Comparison of ENCODE assay signal across 19 cellular contexts in genomic region chr10:88911851-88912250, GRCh38. TPM values are rescaled to one million over a fixed set of nuclear protein-coding genes. Genes with fewer than 3 reads are reported as not detected.
DNase-seq lines count a peak whose midpoint lies in the region; ATAC-seq, FAIRE-seq and TF ChIP-seq lines count a peak whose summit lies in the region.
"Had no signal": no experiment of that assay in that cellular context is flagged by ENCODE, and none has a peak within 500 bp of the region (broad histone marks: within the 10 kb centered on the region; RNA-seq: fewer than 3 reads in every experiment).

No MANE protein-coding gene starts in this region.

- H3K4me3 ChIP-seq in bronchial epithelial cell (ENCODE audit: low read depth, low read length) = no peak overlapping the region
- H3K4me3 ChIP-seq: BLaER1, GM23248 had no signal

- H3K27me3 ChIP-seq in bronchial epithelial cell (ENCODE audit: control insufficient read depth, insufficient read depth, low read length) = no peaks in the 10 kb centered on the region
- H3K27me3 ChIP-seq: BLaER1 had no signal

- H3K4me3 Mint-ChIP-seq in activated CD4-positive, alpha-beta T cell treated with anti-CD3 and anti-CD28 coated beads, Interleukin-2, amount 10 ng/mL, durations not matched to agents 7 days and 5 days = no peak overlapping the region
- H3K4me3 Mint-ChIP-seq in T-helper 17 cell = no peak overlapping the region
- H3K4me3 Mint-ChIP-seq: CD14-positive monocyte; CD4-positive, alpha-beta memory T cell; HFFc6 had no signal

- POLR2A ChIA-PET in activated CD4-positive, alpha-beta T cell treated with anti-CD3 and anti-CD28 coated beads, Interleukin-2, amount 10 ng/mL, durations not matched to agents 7 days and 5 days (lab: Charles Lee) = no interaction called here

- peak overlapping the region; percentile 28 for H3K27ac Mint-ChIP-seq in activated CD4-positive, alpha-beta T cell treated with anti-CD3 and anti-CD28 coated beads, Interleukin-2, amount 10 ng/mL, durations not matched to agents 7 days and 5 days
- peak overlapping the region; percentile 29 for H3K27ac Mint-ChIP-seq in T-helper 17 cell
- H3K27ac Mint-ChIP-seq: CD14-positive monocyte, HFFc6 had no signal

- no peak for ATAC-seq in T-helper 17 cell
- no peak for ATAC-seq in HG02623 (IDR thresholded peaks at IDR 0.05; ENCODE audit: unreplicated experiment)
- ATAC-seq: HCT116, HepG2 had no signal

- CTCF ChIA-PET in activated CD4-positive, alpha-beta T cell treated with anti-CD3 and anti-CD28 coated beads, Interleukin-2, amount 10 ng/mL, durations not matched to agents 7 days and 5 days (lab: Charles Lee) = interaction anchor here (0.9 to 1.1 kb wide), 2 partner anchors 21 to 23 kb away, joined by 4 read pairs; no protein-coding TSS in a partner anchor

- DNase-seq in activated CD4-positive, alpha-beta T cell treated with anti-CD3 and anti-CD28 coated beads, Interleukin-2, amount 10 ng/mL, durations not matched to agents 7 days and 5 days = no peak
- no peak for DNase-seq in activated CD4-positive, alpha-beta T cell treated with anti-CD3 and anti-CD28 coated beads for 48 hours
- DNase-seq in T-helper 17 cell (no peak), bronchial epithelial cell (ENCODE audit: low read depth) (no peak), HT-29 (ENCODE audit: low spot score) (no peak)
- DNase-seq in activated T-cell treated with anti-CD3 and anti-CD28 coated beads, Interleukin-2, amount 50 U/mL, for 48 hours = no peak
- DNase-seq: 8988T; CD4-positive, alpha-beta memory T cell; DMS153; DMS79; GDM1; GM23248; HFFc6 had no signal

- H3K4me1 Mint-ChIP-seq in activated CD4-positive, alpha-beta T cell treated with anti-CD3 and anti-CD28 coated beads, Interleukin-2, amount 10 ng/mL, durations not matched to agents 7 days and 5 days = peaks cover 3% of the 10 kb centered on the region
- H3K4me1 Mint-ChIP-seq in T-helper 17 cell = peaks cover 11% of the 10 kb centered on the region

- H3K36me3 ChIP-seq in bronchial epithelial cell (ENCODE audit: control insufficient read depth, insufficient read depth, low read length) = no peaks in the 10 kb centered on the region

- no peaks in the 10 kb centered on the region for H3K9me3 Mint-ChIP-seq in activated CD4-positive, alpha-beta T cell treated with anti-CD3 and anti-CD28 coated beads, Interleukin-2, amount 10 ng/mL, durations not matched to agents 7 days and 5 days
- H3K9me3 Mint-ChIP-seq: CD14-positive monocyte; CD4-positive, alpha-beta memory T cell; HFFc6 had no signal

- FAIRE-seq in bronchial epithelial cell (lab: Jason Lieb, UNC) = peak; percentile 32
- FAIRE-seq: GM18507, HepG2 had no signal

- TF ChIP-seq CTCF in bronchial epithelial cell (IDR thresholded peaks at IDR 0.05; ENCODE audit: insufficient read depth, low read length, severe bottlenecking) = no peak

- H3K27me3 Mint-ChIP-seq in activated CD4-positive, alpha-beta T cell treated with anti-CD3 and anti-CD28 coated beads, Interleukin-2, amount 10 ng/mL, durations not matched to agents 7 days and 5 days = no peaks in the 10 kb centered on the region
- H3K27me3 Mint-ChIP-seq in T-helper 17 cell = no peaks in the 10 kb centered on the region
- H3K27me3 Mint-ChIP-seq: CD4-positive, alpha-beta memory T cell had no signal

- no peaks in the 10 kb centered on the region for H3K9me3 ChIP-seq in T-helper 17 cell (ENCODE audit: control insufficient read depth, low read length, poor library complexity, severe bottlenecking)
- H3K9me3 ChIP-seq: BLaER1 had no signal

- peaks cover 70% of the 10 kb centered on the region for H3K36me3 Mint-ChIP-seq in activated CD4-positive, alpha-beta T cell treated with anti-CD3 and anti-CD28 coated beads, Interleukin-2, amount 10 ng/mL, durations not matched to agents 7 days and 5 days (ENCODE audit: low read depth)
- H3K36me3 Mint-ChIP-seq in T-helper 17 cell (ENCODE audit: low read depth) = peaks cover 7% of the 10 kb centered on the region

RNA-seq across cellular contexts. Expression of gene STAMBPL1, which starts 31.8 kb away (rescaled TPM):
- total RNA-seq in activated CD4-positive, alpha-beta T cell treated with anti-CD3 and anti-CD28 coated beads, Interleukin-2, amount 10 ng/mL, durations not matched to agents 7 days and 5 days = 10 to 100 TPM; 39.7 to 45.4 TPM
- total RNA-seq in T-helper 17 cell = 10 to 100 TPM; 20.7 to 32.3 TPM
- 1.7 and 2.6 TPM in 2 replicates for total RNA-seq in bronchial epithelial cell
- total RNA-seq in HT-29 (2014; rRNA removed; shearing (Covaris generic)) = 61.2 and 79.2 TPM in 2 replicates

RNA-seq across cellular contexts. Expression of gene ACTA2, which starts 40.7 kb away (rescaled TPM):
- total RNA-seq in activated CD4-positive, alpha-beta T cell treated with anti-CD3 and anti-CD28 coated beads, Interleukin-2, amount 10 ng/mL, durations not matched to agents 7 days and 5 days = 10 to 100 TPM; 10.7 to 10.8 TPM
- total RNA-seq in T-helper 17 cell (1 to 10 TPM; 3.8 to 4.6 TPM), bronchial epithelial cell (2.2 and 9.0 TPM in 2 replicates)
- total RNA-seq in HT-29 (2014; rRNA removed; shearing (Covaris generic)) = 0.31 and 1.4 TPM in 2 replicates
